Comparison of ENCODE assay signal across 23 cellular contexts in genomic region chr18:77635441-77635840, GRCh38.
DNase-seq lines count a peak whose midpoint lies in the region; ATAC-seq, FAIRE-seq and TF ChIP-seq lines count a peak whose summit lies in the region.
"Had no signal": no experiment of that assay in that cellular context is flagged by ENCODE, and none has a peak within 500 bp of the region (broad histone marks: within the 10 kb centered on the region; RNA-seq: fewer than 3 reads in every experiment).

No MANE protein-coding gene starts in this region.

- no peaks in the 10 kb centered on the region for H3K9me3 ChIP-seq in right cardiac atrium (ENCODE audit: control insufficient read depth, low read length)

- intact Hi-C loops in right cardiac atrium (cut with DNase I): no loop called here
- intact Hi-C loops in posterior cingulate gyrus (cut with DNase I): no loop called here

- no peak for TF ChIP-seq CTCF in D721Med (IDR thresholded peaks at IDR 0.05; ENCODE audit: insufficient read depth, missing control alignments)
- TF ChIP-seq CTCF in foreskin fibroblast (IDR thresholded peaks at IDR 0.05; ENCODE audit: low read depth, low read length): no peak

- TF ChIP-seq POLR2A in GM18505 (IDR thresholded peaks at IDR 0.05; ENCODE audit: borderline replicate concordance, extremely low read depth, insufficient read depth, insufficient read length): no peak

- 51% methylated on average over 10 of the region's 10 CpGs for WGBS in right cardiac atrium

- peak; percentile 53 for FAIRE-seq in D721Med (lab: Jason Lieb, UNC)

- ATAC-seq in right cardiac atrium (peak; percentile 73 to 82), GM18505 (IDR thresholded peaks at IDR 0.05; ENCODE audit: unreplicated experiment) (no peak), HG02885 (IDR thresholded peaks at IDR 0.05; ENCODE audit: poor library complexity, unreplicated experiment) (no peak)
- ATAC-seq: left lobe of liver had no signal

- H3K27me3 ChIP-seq in right cardiac atrium (ENCODE audit: control insufficient read depth, insufficient read depth): no peaks in the 10 kb centered on the region

- DNase-seq in D721Med (ENCODE audit: insufficient read length, low spot score) (no peak), cerebellar cortex (ENCODE audit: low spot score) (peak; percentile 3), right cardiac atrium (peak in 2 of 3 donors; percentile 32 to 68), posterior cingulate gyrus (peak in 7 of 10 donors; percentile 25 to 93 (median 51)), foreskin fibroblast (no peak), glomerular visceral epithelial cell (ENCODE audit: extremely low spot score) (no peak)
- DNase-seq: activated CD4-positive, alpha-beta T cell treated with anti-CD3 and anti-CD28 coated beads, Interleukin-2, amount 10 ng/mL, durations not matched to agents 7 days and 5 days; activated CD8-positive, alpha-beta memory T cell treated with anti-CD3 and anti-CD28 coated beads, Interleukin-2, amount 50 U/mL, for 48 hours; activated effector memory CD4-positive, alpha-beta T cell treated with Interleukin-2 at 50 U/mL for 16 hours; DMS153; GF-D8; H9; Kasumi-1; NCI-H1417; NCI-H2171; NCI-H774; OCI-M1; stimulated activated CD4-positive, alpha-beta T cell treated with anti-CD3 and anti-CD28 coated beads, Interleukin-4, amount 100 ng/mL, for 24 hours; T-helper 1 cell had no signal

- H3K4me3 ChIP-seq in right cardiac atrium (ENCODE audit: low read length) (no peak overlapping the region), foreskin fibroblast (ENCODE audit: low read depth in 1 of 2, low read length in 2 of 2) (no peak overlapping the region)
- H3K4me3 ChIP-seq: skin epidermis had no signal

- H3K4me1 ChIP-seq in right cardiac atrium (ENCODE audit: control insufficient read depth, insufficient read depth, low read length): no peaks in the 10 kb centered on the region

- no peak overlapping the region for H3K27ac ChIP-seq in right cardiac atrium (ENCODE audit: low read length)
- H3K27ac ChIP-seq: skin epidermis had no signal

Comparison
In these comparisons a context has a peak if more than half of its experiments do, and no peak if none do; other contexts are left out.
1. DNase-seq: peak in cerebellar cortex (single experiment), right cardiac atrium (2 of 3) and posterior cingulate gyrus (7 of 10); none in D721Med (single experiment), foreskin fibroblast (0 of 2) and glomerular visceral epithelial cell (single experiment).
2. ATAC-seq: peak in right cardiac atrium (2 of 2); none in GM18505 (single experiment) and HG02885 (single experiment).